ENCODE assay signal across 1 cellular context in genomic region chr11:65135633-65136145, GRCh38.
TF ChIP-seq lines count a peak whose summit lies in the region.

No MANE protein-coding gene starts in this region.

TF ChIP-seq in SK-N-SH treated with all-trans-retinoic acid at 6 μM for 48 hours, 23 proteins besides CTCF, POLR2A, EP300 and RAD21:
- TF ChIP-seq CREB5 (CRISPR knock-in tag; IDR thresholded peaks at IDR 0.05; ENCODE audit: low read depth) = no peak
- no peak for TF ChIP-seq ZFP3 (CRISPR knock-in tag; IDR thresholded peaks at IDR 0.05)
- TF ChIP-seq CSDC2 (CRISPR knock-in tag; IDR thresholded peaks at IDR 0.05) = no peak
- TF ChIP-seq PATZ1 (CRISPR knock-in tag; IDR thresholded peaks at IDR 0.05; ENCODE audit: borderline replicate concordance) = no peak
- TF ChIP-seq RARB (CRISPR knock-in tag; IDR thresholded peaks at IDR 0.05) = no peak
- no peak for TF ChIP-seq CSRNP3 (CRISPR knock-in tag; IDR thresholded peaks at IDR 0.05)
- TF ChIP-seq ISL1 (CRISPR knock-in tag; IDR thresholded peaks at IDR 0.05) = no peak
- no peak for TF ChIP-seq ZNF8 (CRISPR knock-in tag; IDR thresholded peaks at IDR 0.05)
- TF ChIP-seq ESRRG (CRISPR knock-in tag; IDR thresholded peaks at IDR 0.05) = no peak
- TF ChIP-seq PPARA (CRISPR knock-in tag; IDR thresholded peaks at IDR 0.05; ENCODE audit: borderline replicate concordance) = no peak
- TF ChIP-seq POU6F1 (CRISPR knock-in tag; IDR thresholded peaks at IDR 0.05; ENCODE audit: borderline replicate concordance, low read depth) = no peak
- TF ChIP-seq ARNTL (CRISPR knock-in tag; IDR thresholded peaks at IDR 0.05; ENCODE audit: borderline replicate concordance, low read depth) = no peak
- no peak for TF ChIP-seq TOX (CRISPR knock-in tag; IDR thresholded peaks at IDR 0.05; ENCODE audit: borderline replicate concordance)
- TF ChIP-seq SNAI2 (CRISPR knock-in tag; IDR thresholded peaks at IDR 0.05) = no peak
- TF ChIP-seq ZFP30 (CRISPR knock-in tag; IDR thresholded peaks at IDR 0.05) = no peak
- no peak for TF ChIP-seq OSR1 (CRISPR knock-in tag; IDR thresholded peaks at IDR 0.05)
- no peak for TF ChIP-seq TSHZ2 (CRISPR knock-in tag; IDR thresholded peaks at IDR 0.05)
